ENCODE assay signal across 11 cellular contexts in the genomic region with DNA sequence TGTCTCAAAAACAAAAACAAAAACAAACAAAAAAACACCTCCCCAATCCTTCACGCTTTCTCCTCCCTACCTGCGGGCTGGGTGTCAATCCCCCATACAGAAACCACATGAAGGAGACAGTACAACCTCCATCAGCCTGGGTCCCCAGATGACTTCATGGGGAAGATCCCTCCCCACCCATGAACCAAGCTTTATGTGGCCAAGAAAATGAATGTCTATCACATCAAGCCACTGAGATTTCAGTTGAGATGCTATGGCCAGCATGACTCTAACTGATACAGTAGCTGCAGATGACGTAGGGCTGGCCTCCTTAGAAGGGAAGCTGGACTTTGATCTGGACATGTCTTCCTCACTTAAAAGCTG. TPM values are rescaled to one million over a fixed set of nuclear protein-coding genes. Genes with fewer than 3 reads are reported as not detected.
DNase-seq lines count a peak whose midpoint lies in the region; ATAC-seq and TF ChIP-seq lines count a peak whose summit lies in the region.
"Had no signal": no experiment of that assay in that cellular context is flagged by ENCODE, and none has a peak within 500 bp of the region (broad histone marks: within the 10 kb centered on the region; RNA-seq: fewer than 3 reads in every experiment).

No MANE protein-coding gene starts in this region.

- H3K4me3 ChIP-seq in BLaER1 = no peak overlapping the region

- ATAC-seq in GM18861 (IDR thresholded peaks at IDR 0.05; ENCODE audit: unreplicated experiment) (peak; percentile 28), GM19351 (IDR thresholded peaks at IDR 0.05; ENCODE audit: unreplicated experiment) (no peak)

- H3K36me3 ChIP-seq in BLaER1 = no peaks in the 10 kb centered on the region
- H3K36me3 ChIP-seq: neutrophil had no signal

- intact Hi-C loops in activated T-helper 1 cell treated with anti-CD3 and anti-CD28 coated beads, Interleukin-12 subunit alpha, Interleukin-12 subunit beta, Interleukin-2, Interleukin-4 antibody, amounts not matched to agents 30 ng/mL and 10 ng/mL and 1 ng/mL, durations not matched to agents 14 hours and 24 hours and 36 hours (cut with micrococcal nuclease) = no loop called here
- intact Hi-C loops in CD14-positive monocyte (cut with micrococcal nuclease) = no loop called here

- H3K4me2 ChIP-seq in BLaER1 = peak overlapping the region; percentile 80

- no peak overlapping the region for H3K27ac Mint-ChIP-seq in activated T-helper 1 cell treated with anti-CD3 and anti-CD28 coated beads, Interleukin-12 subunit alpha, Interleukin-12 subunit beta, Interleukin-2, Interleukin-4 antibody, amounts not matched to agents 30 ng/mL and 10 ng/mL and 1 ng/mL, durations not matched to agents 14 hours and 24 hours and 36 hours
- H3K27ac Mint-ChIP-seq in nephron (peak overlapping the region; percentile 14 to 63 (median 56)), CD14-positive monocyte (no peak overlapping the region)

- H3K9me3 Mint-ChIP-seq in activated T-helper 1 cell treated with anti-CD3 and anti-CD28 coated beads, Interleukin-12 subunit alpha, Interleukin-12 subunit beta, Interleukin-2, Interleukin-4 antibody, amounts not matched to agents 30 ng/mL and 10 ng/mL and 1 ng/mL, durations not matched to agents 14 hours and 24 hours and 36 hours = peaks cover 5% of the 10 kb centered on the region
- H3K9me3 Mint-ChIP-seq in nephron = peaks cover 6% of the 10 kb centered on the region
- peaks cover 0 to 2% (median 0%) of the 10 kb centered on the region in 7 donors for H3K9me3 Mint-ChIP-seq in CD14-positive monocyte

- peaks cover 38% of the 10 kb centered on the region for H3K4me1 Mint-ChIP-seq in activated T-helper 1 cell treated with anti-CD3 and anti-CD28 coated beads, Interleukin-12 subunit alpha, Interleukin-12 subunit beta, Interleukin-2, Interleukin-4 antibody, amounts not matched to agents 30 ng/mL and 10 ng/mL and 1 ng/mL, durations not matched to agents 14 hours and 24 hours and 36 hours (ENCODE audit: low read depth)
- H3K4me1 Mint-ChIP-seq in nephron (peaks cover 41% of the 10 kb centered on the region), CD14-positive monocyte (peaks cover 29% of the 10 kb centered on the region)

- peaks cover 11% of the 10 kb centered on the region for H3K9me3 ChIP-seq in BLaER1
- H3K9me3 ChIP-seq: neutrophil had no signal

- peaks cover 2% of the 10 kb centered on the region for H3K36me3 Mint-ChIP-seq in activated T-helper 1 cell treated with anti-CD3 and anti-CD28 coated beads, Interleukin-12 subunit alpha, Interleukin-12 subunit beta, Interleukin-2, Interleukin-4 antibody, amounts not matched to agents 30 ng/mL and 10 ng/mL and 1 ng/mL, durations not matched to agents 14 hours and 24 hours and 36 hours (ENCODE audit: low read depth)
- peaks cover 4% of the 10 kb centered on the region for H3K36me3 Mint-ChIP-seq in nephron (ENCODE audit: low read depth)
- H3K36me3 Mint-ChIP-seq in CD14-positive monocyte = peaks cover 0 to 1% of the 10 kb centered on the region in 2 donors

- peaks cover 45% of the 10 kb centered on the region for H3K4me1 ChIP-seq in BLaER1

- no peak overlapping the region for H3K4me3 Mint-ChIP-seq in activated T-helper 1 cell treated with anti-CD3 and anti-CD28 coated beads, Interleukin-12 subunit alpha, Interleukin-12 subunit beta, Interleukin-2, Interleukin-4 antibody, amounts not matched to agents 30 ng/mL and 10 ng/mL and 1 ng/mL, durations not matched to agents 14 hours and 24 hours and 36 hours
- H3K4me3 Mint-ChIP-seq in nephron (no peak overlapping the region), CD14-positive monocyte (no peak overlapping the region)

- no peaks in the 10 kb centered on the region for H3K27me3 ChIP-seq in BLaER1
- H3K27me3 ChIP-seq: neutrophil had no signal

- TF ChIP-seq CTCF in nephron (IDR thresholded peaks at IDR 0.05; ENCODE audit: unreplicated experiment in 3 of 3) = no peak
- TF ChIP-seq CTCF in CD14-positive monocyte (IDR thresholded peaks at IDR 0.05) = no peak

- H3K9ac ChIP-seq in BLaER1 = no peak overlapping the region

- peaks cover 38% of the 10 kb centered on the region for H3K27me3 Mint-ChIP-seq in activated T-helper 1 cell treated with anti-CD3 and anti-CD28 coated beads, Interleukin-12 subunit alpha, Interleukin-12 subunit beta, Interleukin-2, Interleukin-4 antibody, amounts not matched to agents 30 ng/mL and 10 ng/mL and 1 ng/mL, durations not matched to agents 14 hours and 24 hours and 36 hours (ENCODE audit: insufficient read depth)
- H3K27me3 Mint-ChIP-seq in nephron (ENCODE audit: low read depth) = peaks cover 17% of the 10 kb centered on the region
- H3K27me3 Mint-ChIP-seq in CD14-positive monocyte (ENCODE audit: low read depth in 3 of 3) = peaks cover 0 to 2% (median 2%) of the 10 kb centered on the region in 3 donors

- peak; percentile 19 for DNase-seq in activated T-helper 1 cell treated with anti-CD3 and anti-CD28 coated beads, Interleukin-12 subunit alpha, Interleukin-12 subunit beta, Interleukin-2, Interleukin-4 antibody, amounts not matched to agents 30 ng/mL and 10 ng/mL and 1 ng/mL, durations not matched to agents 14 hours and 24 hours and 36 hours (ENCODE audit: low spot score)
- no peak for DNase-seq in DMS114 treated with DMSO at 0.1 percent for 48 hours (lab: John Stamatoyannopoulos, UW; ENCODE audit: unreplicated experiment)
- no peak for DNase-seq in midbrain (lab: John Stamatoyannopoulos, UW)
- no peak for DNase-seq in CD14-positive monocyte (ENCODE audit: low spot score)
- DNase-seq: NCI-H1105 had no signal

- H3K27ac ChIP-seq in BLaER1 = 0 out of 2 replicates have a peak overlapping the region, but pooled peaks have one; percentile 24
- H3K27ac ChIP-seq: neutrophil had no signal

- H4K20me1 ChIP-seq in BLaER1 = no peaks in the 10 kb centered on the region

RNA-seq across cellular contexts. Expression of a gene that starts 21.2 kb away (rescaled TPM):
- total RNA-seq in activated T-helper 1 cell treated with anti-CD3 and anti-CD28 coated beads, Interleukin-12 subunit alpha, Interleukin-12 subunit beta, Interleukin-2, Interleukin-4 antibody, amounts not matched to agents 30 ng/mL and 10 ng/mL and 1 ng/mL, durations not matched to agents 14 hours and 24 hours and 36 hours = not detected in 2 replicates
- not detected for polyA plus RNA-seq in CD14-positive monocyte
- total RNA-seq: HT1080 had no signal

RNA-seq across cellular contexts. Expression of a gene that starts 29.6 kb away (rescaled TPM):
- 0.47 and 0.88 TPM in 2 replicates for total RNA-seq in activated T-helper 1 cell treated with anti-CD3 and anti-CD28 coated beads, Interleukin-12 subunit alpha, Interleukin-12 subunit beta, Interleukin-2, Interleukin-4 antibody, amounts not matched to agents 30 ng/mL and 10 ng/mL and 1 ng/mL, durations not matched to agents 14 hours and 24 hours and 36 hours
- 1 to 10 TPM in 1 of 2 donors, under 1 TPM in 1; 0.10 to 2.2 TPM for polyA plus RNA-seq in CD14-positive monocyte
- total RNA-seq: HT1080 had no signal

Comparison
In these comparisons a context has a peak if more than half of its experiments do, and no peak if none do; other contexts are left out.
1. H3K27ac Mint-ChIP-seq: peak in nephron (3 of 3); none in activated T-helper 1 cell treated with anti-CD3 and anti-CD28 coated beads, Interleukin-12 subunit alpha, Interleukin-12 subunit beta, Interleukin-2, Interleukin-4 antibody, amounts not matched to agents 30 ng/mL and 10 ng/mL and 1 ng/mL, durations not matched to agents 14 hours and 24 hours and 36 hours (single experiment) and CD14-positive monocyte (0 of 7).